In genomic region chr17:67212716-67213417, GRCh38 we compare ENCODE assay signal across 12 cellular contexts. TPM values are rescaled to one million over a fixed set of nuclear protein-coding genes. Genes with fewer than 3 reads are reported as not detected.
DNase-seq lines count a peak whose midpoint lies in the region; ATAC-seq, FAIRE-seq and TF ChIP-seq lines count a peak whose summit lies in the region.
"Had no signal": no experiment of that assay in that cellular context is flagged by ENCODE, and none has a peak within 500 bp of the region (broad histone marks: within the 10 kb centered on the region; RNA-seq: fewer than 3 reads in every experiment).

No MANE protein-coding gene starts in this region.

- no peak for TF ChIP-seq RAD21 in GM12878 (IDR thresholded peaks at IDR 0.05; ENCODE audit: insufficient read depth, low read depth, low read length)
- TF ChIP-seq RAD21 in liver (IDR thresholded peaks at IDR 0.05): no peak

- in situ Hi-C loops in GM12878 (cut with MboI): no loop called here

- no peaks in the 10 kb centered on the region for H3K27me3 Mint-ChIP-seq in CD14-positive monocyte (ENCODE audit: low read depth in 3 of 3)
- H3K27me3 Mint-ChIP-seq: naive thymus-derived CD8-positive, alpha-beta T cell had no signal

- peak overlapping the region; percentile 37 to 86 (median 80) for H3K27ac Mint-ChIP-seq in CD14-positive monocyte

- intact Hi-C loops in CD14-positive monocyte (cut with micrococcal nuclease): no loop called here
- intact Hi-C loops in GM12878 (cut with micrococcal nuclease; ENCODE audit: unreplicated experiment): no loop called here

- RAD21 ChIA-PET in GM12878 (lab: Charles Lee; ENCODE audit: unreplicated experiment): no interaction called here

- no peak for TF ChIP-seq EP300 in GM12878 (IDR thresholded peaks at IDR 0.05; ENCODE audit: borderline replicate concordance in 1 of 2, control insufficient read depth in 1 of 2, low read depth in 2 of 2, low read length in 2 of 2)

- POLR2A ChIA-PET in GM12878 (lab: Charles Lee): no interaction called here

- H4K20me1 ChIP-seq in GM12878 (ENCODE audit: control insufficient read depth, insufficient read depth): no peaks in the 10 kb centered on the region

- no peak for TF ChIP-seq POLR2A in NB4 (IDR thresholded peaks at IDR 0.05; ENCODE audit: extremely low read depth, insufficient read length)
- TF ChIP-seq POLR2A in GM12878 (IDR thresholded peaks at IDR 0.05; ENCODE audit: low read depth, low read length): no peak

- no peak overlapping the region for H2AFZ ChIP-seq in GM12878 (ENCODE audit: control insufficient read depth, low read depth, low read length)

- peaks cover 23 to 46% of the 10 kb centered on the region in 2 donors for H3K36me3 Mint-ChIP-seq in CD14-positive monocyte

- no peak for DNase-seq in CD14-positive monocyte (ENCODE audit: low spot score)
- peak; percentile 41 for DNase-seq in NB4 (ENCODE audit: low read depth)
- no peak for DNase-seq in GM12878 (ENCODE audit: low read depth, low spot score)
- no peak for DNase-seq in glomerular visceral epithelial cell (ENCODE audit: extremely low spot score)
- DNase-seq in activated naive CD4-positive, alpha-beta T cell (lab: John Stamatoyannopoulos, UW): no peak
- no peak for DNase-seq in mesenteric fat pad (ENCODE audit: low spot score)
- DNase-seq: activated T-cell treated with anti-CD3 and anti-CD28 coated beads, Interleukin-2, amount 50 U/mL, for 48 hours; naive thymus-derived CD8-positive, alpha-beta T cell; NCI-H69; stomach had no signal

- H3K36me3 ChIP-seq in GM12878 (ENCODE audit: control insufficient read depth in 2 of 2, insufficient read depth in 2 of 2, low read length in 1 of 2) (peaks cover 7 to 11% of the 10 kb centered on the region in 2 experiments; a peak in 3 of 4 replicates), liver (ENCODE audit: control insufficient read depth in 4 of 4, insufficient read depth in 3 of 4, low read depth in 1 of 4, low read length in 3 of 4) (peaks cover 0 to 5% (median 2%) of the 10 kb centered on the region in 4 donors)

- no peaks in the 10 kb centered on the region for H3K27me3 ChIP-seq in GM12878 (replicated peaks in 1 of 2; ENCODE audit: control insufficient read depth in 2 of 2, insufficient read depth in 2 of 2, low read length in 1 of 2)
- no peaks in the 10 kb centered on the region for H3K27me3 ChIP-seq in liver (ENCODE audit: control insufficient read depth in 4 of 4, insufficient read depth in 4 of 4, low read length in 3 of 4)
- H3K27me3 ChIP-seq: stomach had no signal

- 94% methylated on average over 9 of the region's 9 CpGs for WGBS in GM12878 (ENCODE audit: insufficient coverage, insufficient replicate concordance, low lambda C conversion rate, missing lambda C conversion rate)
- WGBS in liver: 65% methylated on average over 9 of the region's 9 CpGs

- FAIRE-seq in GM12878 (lab: Jason Lieb, UNC): no peak

- H3K4me1 ChIP-seq in GM12878 (ENCODE audit: control insufficient read depth, insufficient read depth, low read length) (no peaks in the 10 kb centered on the region), liver (ENCODE audit: control insufficient read depth in 4 of 4, insufficient read depth in 4 of 4, low read length in 3 of 4) (peaks cover 6 to 50% (median 28%) of the 10 kb centered on the region in 4 donors)

- CTCF ChIA-PET in GM12878 (lab: Yijun Ruan, JAX): interaction anchor here (1.4 kb wide), 1 partner anchor 12 kb away, joined by 4 read pairs; no protein-coding TSS in a partner anchor

- SMC1A ChIA-PET in GM12878 (lab: Charles Lee; ENCODE audit: uncharacterized antibody, unreplicated experiment): interaction anchor here (1.0 kb wide), 1 partner anchor 79 kb away, joined by 3 read pairs; no protein-coding TSS in a partner anchor

- H3K4me1 Mint-ChIP-seq in CD14-positive monocyte: peaks cover 43% of the 10 kb centered on the region

- H3K4me3 ChIP-seq in NB4 (ENCODE audit: low read depth, low read length) (no peak overlapping the region), GM12878 (no peak overlapping the region), liver (ENCODE audit: low read depth in 1 of 3, low read length in 3 of 3) (no peak overlapping the region)
- H3K4me3 ChIP-seq: stomach had no signal

- no peaks in the 10 kb centered on the region for H3K79me2 ChIP-seq in GM12878 (ENCODE audit: control insufficient read depth, insufficient read depth, low read length)

- no peak overlapping the region for H3K4me2 ChIP-seq in GM12878 (ENCODE audit: control insufficient read depth, insufficient read depth)

- TF ChIP-seq CTCF in CD14-positive monocyte (IDR thresholded peaks at IDR 0.05): no peak
- no peak for TF ChIP-seq CTCF in NB4 (IDR thresholded peaks at IDR 0.05; ENCODE audit: low read depth, low read length)
- TF ChIP-seq CTCF in GM12878 (IDR thresholded peaks at IDR 0.05 in 2 of 3, conservative IDR thresholded peaks at IDR 0.05 in 1 of 3; ENCODE audit: control insufficient read depth in 2 of 3, extremely low read depth in 1 of 3, insufficient read depth in 1 of 3, low read depth in 3 of 3, low read length in 3 of 3): no peak
- TF ChIP-seq CTCF in liver (IDR thresholded peaks at IDR 0.05; ENCODE audit: low read depth, low read length, missing input control): no peak

- peak overlapping the region in 1 of 2 donors; percentile 17 for H3K4me3 Mint-ChIP-seq in CD14-positive monocyte

- no peaks in the 10 kb centered on the region for H3K9me3 ChIP-seq in GM12878 (replicated peaks; ENCODE audit: control insufficient read depth, insufficient read depth, low read length)
- H3K9me3 ChIP-seq in liver (ENCODE audit: control insufficient read depth in 4 of 4, low read length in 3 of 4): no peaks in the 10 kb centered on the region
- H3K9me3 ChIP-seq: stomach had no signal

- H3K9ac ChIP-seq in GM12878 (ENCODE audit: control insufficient read depth, insufficient read depth, low read length): no peak overlapping the region
- H3K9ac ChIP-seq in liver (ENCODE audit: low read depth in 1 of 2, low read length in 2 of 2): no peak overlapping the region

- H3K27ac ChIP-seq in GM12878 (ENCODE audit: control insufficient read depth, insufficient read depth) (no peak overlapping the region), liver (ENCODE audit: low read depth in 1 of 2, low read length in 2 of 2) (peak overlapping the region; percentile 11 to 54)
- H3K27ac ChIP-seq: stomach had no signal

- BruUV-seq in GM12878 (replicated peaks; lab: Mats Ljungman, UMichigan): no TSS peak

- ATAC-seq in GM12878: peak; percentile 45
- no peak for ATAC-seq in HG03039 (IDR thresholded peaks at IDR 0.05; ENCODE audit: unreplicated experiment)
- ATAC-seq: naive thymus-derived CD8-positive, alpha-beta T cell had no signal

- no peaks in the 10 kb centered on the region for H3K9me3 Mint-ChIP-seq in CD14-positive monocyte
- H3K9me3 Mint-ChIP-seq: naive thymus-derived CD8-positive, alpha-beta T cell had no signal

TF ChIP-seq in GM12878, 131 proteins besides CTCF, POLR2A, EP300 and RAD21 (continues in another document):
- no peak for TF ChIP-seq RELB (IDR thresholded peaks at IDR 0.05; ENCODE audit: low read depth)
- TF ChIP-seq STAT3 (IDR thresholded peaks at IDR 0.05; ENCODE audit: low read depth, low read length): no peak

TF ChIP-seq in liver, 16 proteins besides CTCF, POLR2A, EP300 and RAD21:
- TF ChIP-seq RXRA (IDR thresholded peaks at IDR 0.05) (peak in 1 of 2 donors; percentile 39), YY1 (IDR thresholded peaks at IDR 0.05) (no peak), HNF4G (IDR thresholded peaks at IDR 0.05) (no peak)
TF ChIP-seq in liver: peak in this region for 1.

RNA-seq across cellular contexts. Expression of gene HELZ, which starts 32.1 kb away (rescaled TPM):
- polyA plus RNA-seq in CD14-positive monocyte (10 to 100 TPM; 24.8 to 44.1 TPM), GM12878 (2011; rRNA removed) (29.3 and 42.1 TPM in 2 replicates), GM12878 (2014; fragmentation: Illumina TruSeq; extraction: Trizol) (12.6 and 15.6 TPM in 2 replicates), GM12878 (2014; fragmentation: Nextera tagmentation; extraction: Ambion mirVana) (1 to 10 TPM; 1.5 to 8.1 TPM), GM12878 (2014; rRNA removed) (7.3 and 7.9 TPM in 2 replicates), GM12878 (2016; fragmentation: Nextera tagmentation; extraction: Ambion mirVana) (10 to 100 TPM; 34.1 to 36.8 TPM), liver (10 to 100 TPM in 1 of 2 donors, 1 to 10 TPM in 1; 3.8 to 20.2 TPM)
- 555 TPM in 2 replicates for total RNA-seq in GM12878 (2013; cell fraction: nucleolus; rRNA removed)
- total RNA-seq in GM12878 (2014; rRNA removed) (16.7 and 19.6 TPM in 2 replicates), GM12878 (2014; rRNA removed; fragmentation: Illumina TruSeq; extraction: Trizol) (21.5 and 23.4 TPM in 2 replicates), GM12878 (2021) (32.7 and 36.4 TPM in 2 replicates), liver (10 to 100 TPM; 31.2 to 69.2 TPM), mesenteric fat pad (68.8 TPM)
- 11.2 TPM for polyA plus RNA-seq in GM12878 (2011; ENCODE audit: low read depth)
- polyA plus RNA-seq in GM12878 (2011; cell fraction: cytosol; rRNA removed): 15.3 and 21.5 TPM in 2 replicates
- 25.9 and 29.8 TPM in 2 replicates for polyA plus RNA-seq in GM12878 (2011; cell fraction: nucleus; rRNA removed)
- polyA plus RNA-seq in GM12878 (2012): 8.9 and 12.1 TPM in 2 replicates
- polyA minus RNA-seq in GM12878 (2011; rRNA and poly(A)+ RNA removed): 89.5 and 125 TPM in 2 replicates
- 29.2 and 29.9 TPM in 2 replicates for polyA minus RNA-seq in GM12878 (2011; cell fraction: cytosol; rRNA and poly(A)+ RNA removed)
- polyA minus RNA-seq in GM12878 (2011; cell fraction: nucleus; rRNA and poly(A)+ RNA removed): 88.5 and 107 TPM in 2 replicates
